2 cellular contexts compared by ENCODE assay signal in genomic region chr6:160393442-160393841, GRCh38. TPM values are rescaled to one million over a fixed set of nuclear protein-coding genes. Genes with fewer than 3 reads are reported as not detected.
"Had no signal": no experiment of that assay in that cellular context is flagged by ENCODE, and none has a peak within 500 bp of the region (broad histone marks: within the 10 kb centered on the region; RNA-seq: fewer than 3 reads in every experiment).

No MANE protein-coding gene starts in this region.

RNA-seq across cellular contexts. Expression of gene SLC22A3, which starts 45.3 kb away (rescaled TPM):
- total RNA-seq: natural killer cell treated with Interleukin-12 subunit alpha and Interleukin-12 subunit beta and Interleukin-15 and Interleukin-18, amount 100 ng/mL, for 72 hours; osteocyte had no signal
